9 cellular contexts compared by ENCODE assay signal in the genomic region with DNA sequence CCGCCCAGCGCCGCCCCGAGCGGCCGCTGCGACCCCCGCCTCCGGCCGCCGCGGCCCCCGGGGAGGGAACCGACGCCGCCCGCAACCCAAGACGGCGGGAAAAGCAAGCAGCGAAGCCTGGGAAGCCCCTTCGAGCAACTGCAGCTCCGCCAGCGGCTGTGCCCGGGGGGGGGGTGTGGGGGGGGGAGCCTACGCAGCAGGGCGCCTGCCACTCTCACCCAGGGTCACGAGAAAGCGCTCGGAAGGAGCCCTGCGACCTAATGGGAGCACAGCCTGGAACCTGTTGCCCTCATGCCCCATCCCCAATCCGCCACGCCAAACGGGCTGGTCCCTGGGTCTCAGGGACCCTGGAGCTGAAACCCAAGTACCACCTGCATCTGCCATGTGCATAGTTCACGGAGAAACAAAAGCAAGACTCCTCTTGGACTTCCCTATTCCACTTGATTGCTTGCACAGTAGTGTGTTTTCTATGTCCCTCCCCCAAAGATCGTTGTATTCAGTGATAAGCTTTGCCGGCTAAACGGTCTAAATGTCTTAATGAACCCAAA. TPM values are rescaled to one million over a fixed set of nuclear protein-coding genes. Genes with fewer than 3 reads are reported as not detected.
A peak's percentile ranks its signal among the peaks of the same experiment; 100 is the strongest.
DNase-seq lines count a peak whose midpoint lies in the region; ATAC-seq and FAIRE-seq lines count a peak whose summit lies in the region.
"Had no signal": no experiment of that assay in that cellular context is flagged by ENCODE, and none has a peak within 500 bp of the region (broad histone marks: within the 10 kb centered on the region; RNA-seq: fewer than 3 reads in every experiment).

No MANE protein-coding gene starts in this region.

- H3K9me3 ChIP-seq in mesenchymal stem cell (ENCODE audit: control insufficient read depth, low read length), result no peaks in the 10 kb centered on the region

- POLR2A ChIA-PET in activated naive CD8-positive, alpha-beta T cell treated with anti-CD3 and anti-CD28 coated beads, Interleukin-2, amount 10 ng/mL, durations not matched to agents 7 days and 5 days (lab: Charles Lee), result interaction anchor here (0.8 to 3.0 kb wide), 3 partner anchors 12 to 33 kb away, joined by 3 to 20 read pairs (median 6); a partner anchor contains a TSS

- no peaks in the 10 kb centered on the region for H3K36me3 ChIP-seq in mesenchymal stem cell (ENCODE audit: control insufficient read depth in 1 of 2, insufficient read depth in 2 of 2, low read depth in 1 of 2, low read length in 2 of 2)

- H3K27me3 Mint-ChIP-seq in IgD-negative memory B cell, result no peaks in the 10 kb centered on the region
- H3K27me3 Mint-ChIP-seq in activated naive CD8-positive, alpha-beta T cell treated with anti-CD3 and anti-CD28 coated beads, Interleukin-2, amount 10 ng/mL, durations not matched to agents 7 days and 5 days, result no peaks in the 10 kb centered on the region

- DNase-seq in GM19239 (ENCODE audit: insufficient read length, low spot score) (no peak), mesenchymal stem cell (no peak), glomerular visceral epithelial cell (ENCODE audit: extremely low spot score) (no peak), mesenteric fat pad (ENCODE audit: low spot score) (no peak)
- no peak for DNase-seq in activated naive CD8-positive, alpha-beta T cell treated with anti-CD3 and anti-CD28 coated beads, Interleukin-2, amount 10 ng/mL, durations not matched to agents 7 days and 5 days

- peak overlapping the region; percentile 85 to 96 (median 85) for H3K4me3 Mint-ChIP-seq in IgD-negative memory B cell
- H3K4me3 Mint-ChIP-seq in activated naive CD8-positive, alpha-beta T cell treated with anti-CD3 and anti-CD28 coated beads, Interleukin-2, amount 10 ng/mL, durations not matched to agents 7 days and 5 days, result peak overlapping the region; percentile 59

- no peak overlapping the region for H3K9ac ChIP-seq in mesenchymal stem cell (ENCODE audit: low read length)

- no peak overlapping the region for H2AFZ ChIP-seq in mesenchymal stem cell (ENCODE audit: low read depth, low read length)

- no peak overlapping the region for H2AK5ac ChIP-seq in mesenchymal stem cell (ENCODE audit: low read length, severe bottlenecking)

- H4K91ac ChIP-seq in mesenchymal stem cell (ENCODE audit: low read length), result no peak overlapping the region

- H3K14ac ChIP-seq in mesenchymal stem cell (ENCODE audit: low read length in 2 of 2), result no peak overlapping the region

- H2BK15ac ChIP-seq in mesenchymal stem cell (ENCODE audit: low read depth, poor library complexity, severe bottlenecking), result no peak overlapping the region

- peaks cover 24 to 27% of the 10 kb centered on the region in 2 experiments for H3K27me3 ChIP-seq in mesenchymal stem cell (ENCODE audit: control insufficient read depth in 1 of 2, insufficient read depth in 1 of 2, low read length in 2 of 2)

- H4K8ac ChIP-seq in mesenchymal stem cell (ENCODE audit: low read length), result peak overlapping the region; percentile 10

- H3K27ac ChIP-seq in mesenchymal stem cell (ENCODE audit: low read length, poor library complexity, severe bottlenecking), result no peak overlapping the region

- peak; percentile 73 for FAIRE-seq in GM19239 (lab: Jason Lieb, UNC)
- FAIRE-seq: islet of Langerhans had no signal

- H2BK5ac ChIP-seq in mesenchymal stem cell (ENCODE audit: low read depth, low read length, poor library complexity, severe bottlenecking), result no peak overlapping the region

- H2BK120ac ChIP-seq in mesenchymal stem cell (ENCODE audit: low read depth, low read length), result peak overlapping the region; percentile 34

- WGBS in mesenchymal stem cell, result 51% methylated on average over 8 of the region's 37 CpGs

- no peaks in the 10 kb centered on the region for H3K79me1 ChIP-seq in mesenchymal stem cell (replicated peaks; ENCODE audit: low read length, poor library complexity, severe bottlenecking)

- H2BK12ac ChIP-seq in mesenchymal stem cell (ENCODE audit: low read length in 2 of 2), result no peak overlapping the region

- ATAC-seq in activated naive CD8-positive, alpha-beta T cell treated with anti-CD3 and anti-CD28 coated beads, Interleukin-2, amount 10 ng/mL, durations not matched to agents 7 days and 5 days (ENCODE audit: low read depth), result no peak
- ATAC-seq in HG03378 (IDR thresholded peaks at IDR 0.05; ENCODE audit: unreplicated experiment) (no peak), HG02870 (IDR thresholded peaks at IDR 0.05; ENCODE audit: unreplicated experiment) (no peak)

- H3K23ac ChIP-seq in mesenchymal stem cell (ENCODE audit: low read length in 2 of 2), result no peak overlapping the region

- H3K4me1 ChIP-seq in mesenchymal stem cell (ENCODE audit: control insufficient read depth, insufficient read depth, low read depth, low read length), result peaks cover 2% of the 10 kb centered on the region

- H3K36me3 Mint-ChIP-seq in IgD-negative memory B cell, result no peaks in the 10 kb centered on the region
- peaks cover 2% of the 10 kb centered on the region for H3K36me3 Mint-ChIP-seq in activated naive CD8-positive, alpha-beta T cell treated with anti-CD3 and anti-CD28 coated beads, Interleukin-2, amount 10 ng/mL, durations not matched to agents 7 days and 5 days

- H3K4me3 ChIP-seq in mesenchymal stem cell (ENCODE audit: insufficient read depth in 1 of 2, low read depth in 1 of 2, low read length in 2 of 2), result peak overlapping the region in 1 of 2 experiments; percentile 28

- H3K4me1 Mint-ChIP-seq in IgD-negative memory B cell, result peaks cover 6 to 16% (median 11%) of the 10 kb centered on the region in 3 donors
- H3K4me1 Mint-ChIP-seq in activated naive CD8-positive, alpha-beta T cell treated with anti-CD3 and anti-CD28 coated beads, Interleukin-2, amount 10 ng/mL, durations not matched to agents 7 days and 5 days, result peaks cover 16% of the 10 kb centered on the region

- peak overlapping the region; percentile 79 for H3K4me2 ChIP-seq in mesenchymal stem cell (ENCODE audit: low read length, poor library complexity, severe bottlenecking)

- peak overlapping the region in 2 of 3 donors; percentile 55 to 93 for H3K27ac Mint-ChIP-seq in IgD-negative memory B cell
- peak overlapping the region; percentile 47 for H3K27ac Mint-ChIP-seq in activated naive CD8-positive, alpha-beta T cell treated with anti-CD3 and anti-CD28 coated beads, Interleukin-2, amount 10 ng/mL, durations not matched to agents 7 days and 5 days

- no peaks in the 10 kb centered on the region for H3K9me3 Mint-ChIP-seq in IgD-negative memory B cell
- H3K9me3 Mint-ChIP-seq in activated naive CD8-positive, alpha-beta T cell treated with anti-CD3 and anti-CD28 coated beads, Interleukin-2, amount 10 ng/mL, durations not matched to agents 7 days and 5 days, result no peaks in the 10 kb centered on the region

- no peak overlapping the region for H3K4ac ChIP-seq in mesenchymal stem cell (ENCODE audit: low read depth in 1 of 2, low read length in 2 of 2)

- peak overlapping the region in 1 of 2 experiments; percentile 28 for H3K18ac ChIP-seq in mesenchymal stem cell (ENCODE audit: low read depth in 1 of 2, low read length in 2 of 2)

RNA-seq across cellular contexts. Expression of a gene that starts 0.3 kb away (rescaled TPM):
- 3.0 TPM for polyA plus RNA-seq in IgD-negative memory B cell
- 10 to 100 TPM; 17.7 to 18.7 TPM for total RNA-seq in activated naive CD8-positive, alpha-beta T cell treated with anti-CD3 and anti-CD28 coated beads, Interleukin-2, amount 10 ng/mL, durations not matched to agents 7 days and 5 days
- 2.8 TPM for polyA plus RNA-seq in mesenchymal stem cell (2013, experiment 1 of 2)
- 2.4 TPM for polyA plus RNA-seq in mesenchymal stem cell (2013, experiment 2 of 2)
- 13.7 TPM for total RNA-seq in mesenteric fat pad

RNA-seq across cellular contexts. Expression of a gene that starts 11.5 kb away (rescaled TPM):
- 34.4 TPM for polyA plus RNA-seq in IgD-negative memory B cell
- 10 to 100 TPM; 67.2 to 70.5 TPM for total RNA-seq in activated naive CD8-positive, alpha-beta T cell treated with anti-CD3 and anti-CD28 coated beads, Interleukin-2, amount 10 ng/mL, durations not matched to agents 7 days and 5 days
- 31.1 TPM for polyA plus RNA-seq in mesenchymal stem cell (2013, experiment 1 of 2)
- 35.1 TPM for polyA plus RNA-seq in mesenchymal stem cell (2013, experiment 2 of 2)
- 46.8 TPM for total RNA-seq in mesenteric fat pad

RNA-seq across cellular contexts. Expression of a gene that starts 54.1 kb away (rescaled TPM):
- 9.9 TPM for polyA plus RNA-seq in IgD-negative memory B cell
- total RNA-seq in activated naive CD8-positive, alpha-beta T cell treated with anti-CD3 and anti-CD28 coated beads, Interleukin-2, amount 10 ng/mL, durations not matched to agents 7 days and 5 days, result 10 to 100 TPM; 59.8 to 64.9 TPM
- polyA plus RNA-seq in mesenchymal stem cell (2013, experiment 1 of 2), result 24.8 TPM
- polyA plus RNA-seq in mesenchymal stem cell (2013, experiment 2 of 2), result 26.0 TPM
- total RNA-seq in mesenteric fat pad, result 85.1 TPM
